1 cellular context compared by ENCODE assay signal in the genomic region with DNA sequence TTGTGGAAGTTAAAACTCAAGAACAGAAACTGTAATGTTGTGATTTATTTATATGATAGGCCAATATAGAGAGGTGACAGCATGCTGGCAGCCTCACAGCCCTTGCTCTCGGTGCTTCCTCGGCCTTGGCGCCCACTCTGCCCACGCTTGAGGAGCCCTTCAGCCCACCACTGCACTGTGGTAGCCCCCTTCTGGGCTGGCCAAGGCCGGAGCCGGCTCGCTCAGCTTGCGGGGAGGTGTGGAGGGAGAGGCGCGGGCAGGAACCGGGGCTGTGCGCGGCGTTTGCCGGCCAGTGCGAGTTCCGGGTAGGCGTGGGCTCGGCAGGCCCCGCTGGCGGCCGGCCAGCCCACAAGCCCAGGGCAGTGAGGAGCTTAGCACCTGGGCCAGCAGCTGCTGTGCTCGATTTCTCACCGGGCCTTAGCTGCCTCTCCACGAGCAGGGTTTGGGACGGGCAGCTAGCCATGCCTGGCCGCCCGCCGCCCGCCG.
TF ChIP-seq lines count a peak whose summit lies in the region.

No MANE protein-coding gene starts in this region.

TF ChIP-seq in K562, 482 proteins besides CTCF, POLR2A, EP300 and RAD21 (continued from another document):
- TF ChIP-seq ZFPM2 (CRISPR knock-in tag; IDR thresholded peaks at IDR 0.05) (no peak), ZNF551 (CRISPR knock-in tag; IDR thresholded peaks at IDR 0.05) (no peak), RFX7 (CRISPR knock-in tag; IDR thresholded peaks at IDR 0.05) (no peak), POLR2G (IDR thresholded peaks at IDR 0.05; ENCODE audit: low read depth, low read length) (peak; percentile 62), HMGN3 (IDR thresholded peaks at IDR 0.05; ENCODE audit: borderline replicate concordance, extremely low read depth, insufficient read length, low read depth, low read length) (peak; percentile 25), CBFA2T2 (conservative IDR thresholded peaks at IDR 0.05) (peak; percentile 16; the same call in 1 of the 2 replicates), MCM5 (IDR thresholded peaks at IDR 0.05; ENCODE audit: low read depth) (no peak), ZKSCAN3 (CRISPR knock-in tag; IDR thresholded peaks at IDR 0.05) (no peak), CBX3 (IDR thresholded peaks at IDR 0.05; ENCODE audit: borderline replicate concordance in 1 of 2, low read length in 2 of 2) (no peak), EWSR1 (IDR thresholded peaks at IDR 0.05; ENCODE audit: borderline replicate concordance, low read depth, partially characterized antibody) (no peak), MTF1 (CRISPR knock-in tag; IDR thresholded peaks at IDR 0.05; ENCODE audit: borderline replicate concordance) (no peak), TEAD4 (IDR thresholded peaks at IDR 0.05; ENCODE audit: low read length) (no peak), TEAD4 (CRISPR knock-in tag; IDR thresholded peaks at IDR 0.05; ENCODE audit: borderline replicate concordance) (no peak), TRIM24 (IDR thresholded peaks at IDR 0.05) (no peak), TCFL5 (CRISPR knock-in tag; conservative IDR thresholded peaks at IDR 0.05) (no peak), PHF21A (IDR thresholded peaks at IDR 0.05; ENCODE audit: borderline replicate concordance, low read depth) (peak; percentile 38; the same call in 1 of the 2 replicates), SIN3A (IDR thresholded peaks at IDR 0.05; ENCODE audit: borderline replicate concordance in 2 of 2, control insufficient read depth in 1 of 2, low read depth in 2 of 2, low read length in 2 of 2) (no peak), PCBP2 (IDR thresholded peaks at IDR 0.05; ENCODE audit: low read depth, low read length, poor library complexity, severe bottlenecking) (no peak), SMAD3 (CRISPR knock-in tag; conservative IDR thresholded peaks at IDR 0.05) (no peak), NRF1 (conservative IDR thresholded peaks at IDR 0.05 in 1 of 2, IDR thresholded peaks at IDR 0.05 in 1 of 2) (peak; percentile 40 to 50; a peak in 2 of 4 replicates), SMAD1 (IDR thresholded peaks at IDR 0.05; ENCODE audit: low read depth, low read length, partially characterized antibody) (no peak), CBFA2T3 (IDR thresholded peaks at IDR 0.05) (0 out of 2 replicates have a peak, but pooled peaks have one; percentile 7)
- TF ChIP-seq, protein P1, sequence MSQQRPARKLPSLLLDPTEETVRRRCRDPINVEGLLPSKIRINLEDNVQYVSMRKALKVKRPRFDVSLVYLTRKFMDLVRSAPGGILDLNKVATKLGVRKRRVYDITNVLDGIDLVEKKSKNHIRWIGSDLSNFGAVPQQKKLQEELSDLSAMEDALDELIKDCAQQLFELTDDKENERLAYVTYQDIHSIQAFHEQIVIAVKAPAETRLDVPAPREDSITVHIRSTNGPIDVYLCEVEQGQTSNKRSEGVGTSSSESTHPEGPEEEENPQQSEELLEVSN (IDR thresholded peaks at IDR 0.05; ENCODE audit: borderline replicate concordance in 1 of 2, extremely low read depth in 1 of 2, insufficient read depth in 1 of 2, insufficient read length in 1 of 2, low read depth in 1 of 2, low read length in 1 of 2, poor library complexity in 1 of 2, severe bottlenecking in 1 of 2) = peak in 1 of 2 experiments; percentile 35
- TF ChIP-seq, protein P2, sequence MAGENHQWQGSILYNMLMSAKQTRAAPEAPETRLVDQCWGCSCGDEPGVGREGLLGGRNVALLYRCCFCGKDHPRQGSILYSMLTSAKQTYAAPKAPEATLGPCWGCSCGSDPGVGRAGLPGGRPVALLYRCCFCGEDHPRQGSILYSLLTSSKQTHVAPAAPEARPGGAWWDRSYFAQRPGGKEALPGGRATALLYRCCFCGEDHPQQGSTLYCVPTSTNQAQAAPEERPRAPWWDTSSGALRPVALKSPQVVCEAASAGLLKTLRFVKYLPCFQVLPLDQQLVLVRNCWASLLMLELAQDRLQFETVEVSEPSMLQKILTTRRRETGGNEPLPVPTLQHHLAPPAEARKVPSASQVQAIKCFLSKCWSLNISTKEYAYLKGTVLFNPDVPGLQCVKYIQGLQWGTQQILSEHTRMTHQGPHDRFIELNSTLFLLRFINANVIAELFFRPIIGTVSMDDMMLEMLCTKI (IDR thresholded peaks at IDR 0.05; ENCODE audit: partially characterized antibody) = no peak
- TF ChIP-seq, protein P3, sequence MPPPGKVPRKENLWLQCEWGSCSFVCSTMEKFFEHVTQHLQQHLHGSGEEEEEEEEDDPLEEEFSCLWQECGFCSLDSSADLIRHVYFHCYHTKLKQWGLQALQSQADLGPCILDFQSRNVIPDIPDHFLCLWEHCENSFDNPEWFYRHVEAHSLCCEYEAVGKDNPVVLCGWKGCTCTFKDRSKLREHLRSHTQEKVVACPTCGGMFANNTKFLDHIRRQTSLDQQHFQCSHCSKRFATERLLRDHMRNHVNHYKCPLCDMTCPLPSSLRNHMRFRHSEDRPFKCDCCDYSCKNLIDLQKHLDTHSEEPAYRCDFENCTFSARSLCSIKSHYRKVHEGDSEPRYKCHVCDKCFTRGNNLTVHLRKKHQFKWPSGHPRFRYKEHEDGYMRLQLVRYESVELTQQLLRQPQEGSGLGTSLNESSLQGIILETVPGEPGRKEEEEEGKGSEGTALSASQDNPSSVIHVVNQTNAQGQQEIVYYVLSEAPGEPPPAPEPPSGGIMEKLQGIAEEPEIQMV (tag; conservative IDR thresholded peaks at IDR 0.05; ENCODE audit: low read depth) = no peak
- TF ChIP-seq, protein P4, sequence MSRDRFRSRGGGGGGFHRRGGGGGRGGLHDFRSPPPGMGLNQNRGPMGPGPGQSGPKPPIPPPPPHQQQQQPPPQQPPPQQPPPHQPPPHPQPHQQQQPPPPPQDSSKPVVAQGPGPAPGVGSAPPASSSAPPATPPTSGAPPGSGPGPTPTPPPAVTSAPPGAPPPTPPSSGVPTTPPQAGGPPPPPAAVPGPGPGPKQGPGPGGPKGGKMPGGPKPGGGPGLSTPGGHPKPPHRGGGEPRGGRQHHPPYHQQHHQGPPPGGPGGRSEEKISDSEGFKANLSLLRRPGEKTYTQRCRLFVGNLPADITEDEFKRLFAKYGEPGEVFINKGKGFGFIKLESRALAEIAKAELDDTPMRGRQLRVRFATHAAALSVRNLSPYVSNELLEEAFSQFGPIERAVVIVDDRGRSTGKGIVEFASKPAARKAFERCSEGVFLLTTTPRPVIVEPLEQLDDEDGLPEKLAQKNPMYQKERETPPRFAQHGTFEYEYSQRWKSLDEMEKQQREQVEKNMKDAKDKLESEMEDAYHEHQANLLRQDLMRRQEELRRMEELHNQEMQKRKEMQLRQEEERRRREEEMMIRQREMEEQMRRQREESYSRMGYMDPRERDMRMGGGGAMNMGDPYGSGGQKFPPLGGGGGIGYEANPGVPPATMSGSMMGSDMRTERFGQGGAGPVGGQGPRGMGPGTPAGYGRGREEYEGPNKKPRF (IDR thresholded peaks at IDR 0.05; ENCODE audit: low read depth, low read length) = no peak
